In genomic region chr3:48596157-48596556, GRCh38 we compare ENCODE assay signal across 2 cellular contexts.
TF ChIP-seq lines count a peak whose summit lies in the region.

No MANE protein-coding gene starts in this region.

TF ChIP-seq in GM23338, 12 proteins besides CTCF, POLR2A, EP300 and RAD21:
- TF ChIP-seq ZNF331 (CRISPR knock-in tag; IDR thresholded peaks at IDR 0.05; ENCODE audit: low read depth) (no peak), NANOG (IDR thresholded peaks at IDR 0.05; ENCODE audit: borderline replicate concordance) (no peak), ETS1 (IDR thresholded peaks at IDR 0.05) (no peak), POLR2AphosphoS5 (IDR thresholded peaks at IDR 0.05; ENCODE audit: low read depth) (no peak), ZNF114 (CRISPR knock-in tag; IDR thresholded peaks at IDR 0.05) (no peak)

TF ChIP-seq in SK-N-SH, 30 proteins besides CTCF, POLR2A, EP300 and RAD21 (continued from another document):
- TF ChIP-seq JUND (IDR thresholded peaks at IDR 0.05) (no peak), REST (IDR thresholded peaks at IDR 0.05; ENCODE audit: low read depth, low read length) (no peak), TCF12 (IDR thresholded peaks at IDR 0.05) (no peak), NFIC (IDR thresholded peaks at IDR 0.05; ENCODE audit: borderline replicate concordance) (no peak), TEAD4 (IDR thresholded peaks at IDR 0.05; ENCODE audit: borderline replicate concordance, insufficient read depth) (no peak), PBX3 (IDR thresholded peaks at IDR 0.05) (no peak), RCOR1 (IDR thresholded peaks at IDR 0.05; ENCODE audit: low read length) (no peak), USF2 (IDR thresholded peaks at IDR 0.05; ENCODE audit: borderline replicate concordance, low read depth, low read length) (no peak), USF1 (IDR thresholded peaks at IDR 0.05; ENCODE audit: borderline replicate concordance, low read depth) (no peak), ELF1 (IDR thresholded peaks at IDR 0.05) (no peak), CHD2 (IDR thresholded peaks at IDR 0.05; ENCODE audit: low read length, partially characterized antibody) (no peak), GATA2 (CRISPR knock-in tag; IDR thresholded peaks at IDR 0.05) (no peak), NRF1 (IDR thresholded peaks at IDR 0.05; ENCODE audit: low read depth, low read length) (no peak), POLR2AphosphoS5 (IDR thresholded peaks at IDR 0.05; ENCODE audit: low read depth, low read length) (no peak)
TF ChIP-seq in SK-N-SH: peak in this region for 0.
